1 cellular context compared by ENCODE assay signal in genomic region chr12:1915082-1915968, GRCh38.
TF ChIP-seq lines count a peak whose summit lies in the region.

No MANE protein-coding gene starts in this region.

TF ChIP-seq in GM23338, 12 proteins besides CTCF, POLR2A, EP300 and RAD21 (continued from another document):
- TF ChIP-seq REST (IDR thresholded peaks at IDR 0.05; ENCODE audit: unreplicated experiment), result no peak
- TF ChIP-seq, protein P1, sequence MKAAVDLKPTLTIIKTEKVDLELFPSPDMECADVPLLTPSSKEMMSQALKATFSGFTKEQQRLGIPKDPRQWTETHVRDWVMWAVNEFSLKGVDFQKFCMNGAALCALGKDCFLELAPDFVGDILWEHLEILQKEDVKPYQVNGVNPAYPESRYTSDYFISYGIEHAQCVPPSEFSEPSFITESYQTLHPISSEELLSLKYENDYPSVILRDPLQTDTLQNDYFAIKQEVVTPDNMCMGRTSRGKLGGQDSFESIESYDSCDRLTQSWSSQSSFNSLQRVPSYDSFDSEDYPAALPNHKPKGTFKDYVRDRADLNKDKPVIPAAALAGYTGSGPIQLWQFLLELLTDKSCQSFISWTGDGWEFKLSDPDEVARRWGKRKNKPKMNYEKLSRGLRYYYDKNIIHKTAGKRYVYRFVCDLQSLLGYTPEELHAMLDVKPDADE (IDR thresholded peaks at IDR 0.05), result no peak
- TF ChIP-seq EZH2phosphoT487 (IDR thresholded peaks at IDR 0.05; ENCODE audit: unreplicated experiment), result no peak
- TF ChIP-seq ZNF331 (CRISPR knock-in tag; IDR thresholded peaks at IDR 0.05; ENCODE audit: low read depth), result no peak
- TF ChIP-seq CREB1 (CRISPR knock-in tag; IDR thresholded peaks at IDR 0.05; ENCODE audit: low read depth), result no peak
- no peak for TF ChIP-seq POLR2AphosphoS5 (IDR thresholded peaks at IDR 0.05; ENCODE audit: low read depth)
